In genomic region chr15:52936489-52936888, GRCh38 we compare ENCODE assay signal across 5 cellular contexts.
"Had no signal": no experiment of that assay in that cellular context is flagged by ENCODE, and none has a peak within 500 bp of the region (broad histone marks: within the 10 kb centered on the region; RNA-seq: fewer than 3 reads in every experiment).

No MANE protein-coding gene starts in this region.

- H3K4me3 ChIP-seq: GM23338 had no signal

- H3K27ac ChIP-seq: HL-60 had no signal

- ATAC-seq: GM23338, HepG2 had no signal

- DNase-seq: H9, HCEC 1CT had no signal
